In the genomic region with DNA sequence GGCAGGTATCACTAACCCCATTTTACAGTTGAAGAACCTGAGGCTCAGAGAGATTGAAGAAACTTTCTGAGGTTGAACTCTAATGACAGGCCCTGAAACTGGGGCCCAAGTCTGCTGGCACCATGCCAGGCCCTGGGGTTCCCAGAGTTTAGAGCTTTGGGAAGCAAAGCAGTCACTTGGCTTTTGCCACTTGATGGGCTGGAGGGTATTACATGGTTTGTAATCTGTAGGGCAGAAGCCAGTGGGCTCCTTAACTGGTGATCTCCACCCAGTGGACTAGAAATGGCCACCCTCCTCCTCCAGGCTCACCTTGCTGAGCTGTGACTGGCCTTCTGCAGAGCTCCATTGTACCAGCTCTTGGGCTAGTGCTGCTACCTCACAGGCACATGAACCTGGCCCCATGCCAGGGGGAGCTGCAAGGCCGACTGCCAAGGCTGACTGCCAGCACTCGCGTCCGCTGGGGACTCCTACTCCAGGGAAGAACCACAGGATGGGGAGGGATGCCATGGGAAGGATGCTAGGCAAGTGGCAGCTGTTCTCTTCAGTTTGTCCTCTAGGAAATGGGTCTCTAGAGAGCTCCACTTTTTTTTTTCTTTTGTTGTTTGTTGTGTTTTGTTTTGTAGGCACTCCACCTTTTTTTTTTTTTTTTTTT, we compare ENCODE assay signal across 8 cellular contexts.
DNase-seq lines count a peak whose midpoint lies in the region; ATAC-seq lines count a peak whose summit lies in the region.

No MANE protein-coding gene starts in this region.

- no peak overlapping the region for H3K4me3 Mint-ChIP-seq in activated T-helper 17 cell treated with anti-CD3 and anti-CD28 coated beads, Interleukin-2, amount 50 U/mL, for 72 hours

- no peaks in the 10 kb centered on the region for H3K27me3 Mint-ChIP-seq in activated T-helper 17 cell treated with anti-CD3 and anti-CD28 coated beads, Interleukin-2, amount 50 U/mL, for 72 hours

- no peak overlapping the region for H3K27ac Mint-ChIP-seq in activated T-helper 17 cell treated with anti-CD3 and anti-CD28 coated beads, Interleukin-2, amount 50 U/mL, for 72 hours

- no peaks in the 10 kb centered on the region for H3K4me1 Mint-ChIP-seq in activated T-helper 17 cell treated with anti-CD3 and anti-CD28 coated beads, Interleukin-2, amount 50 U/mL, for 72 hours

- DNase-seq in COLO668 (lab: John Stamatoyannopoulos, UW; ENCODE audit: unreplicated experiment) (peak; percentile 62), NCI-H2029 treated with DMSO at 0.1 percent for 48 hours (lab: John Stamatoyannopoulos, UW) (peak; percentile 84), cerebellar cortex (ENCODE audit: low spot score) (peak; percentile 89), lung microvascular endothelial cell (ENCODE audit: low read depth in 2 of 2) (peak; percentile 79 to 91), UCSD-AML1 (lab: John Stamatoyannopoulos, UW; ENCODE audit: unreplicated experiment) (no peak), LoVo (ENCODE audit: low spot score) (no peak)

- no peak for ATAC-seq in GM21528 (IDR thresholded peaks at IDR 0.05; ENCODE audit: low FRiP score, unreplicated experiment)
- ATAC-seq in activated T-helper 17 cell treated with anti-CD3 and anti-CD28 coated beads, Interleukin-2, amount 50 U/mL, for 72 hours (replicated peaks), result no peak

- peaks cover 7% of the 10 kb centered on the region for H3K36me3 Mint-ChIP-seq in activated T-helper 17 cell treated with anti-CD3 and anti-CD28 coated beads, Interleukin-2, amount 50 U/mL, for 72 hours (ENCODE audit: low read depth)

- no peaks in the 10 kb centered on the region for H3K9me3 Mint-ChIP-seq in activated T-helper 17 cell treated with anti-CD3 and anti-CD28 coated beads, Interleukin-2, amount 50 U/mL, for 72 hours

Comparison
In these comparisons a context has a peak if more than half of its experiments do, and no peak if none do; other contexts are left out.
1. DNase-seq: peak in COLO668 (single experiment), NCI-H2029 treated with DMSO at 0.1 percent for 48 hours (single experiment), cerebellar cortex (single experiment) and lung microvascular endothelial cell (2 of 2); none in UCSD-AML1 (single experiment) and LoVo (single experiment).